In genomic region chr15:89378699-89379422, GRCh38 we compare ENCODE assay signal across 9 cellular contexts. TPM values are rescaled to one million over a fixed set of nuclear protein-coding genes. Genes with fewer than 3 reads are reported as not detected.
DNase-seq lines count a peak whose midpoint lies in the region; ATAC-seq and TF ChIP-seq lines count a peak whose summit lies in the region.
"Had no signal": no experiment of that assay in that cellular context is flagged by ENCODE, and none has a peak within 500 bp of the region (broad histone marks: within the 10 kb centered on the region; RNA-seq: fewer than 3 reads in every experiment).

No MANE protein-coding gene starts in this region.

- H3K4me3 Mint-ChIP-seq in CD4-positive, CD25-positive, alpha-beta regulatory T cell: peak overlapping the region in 3 of 4 donors; percentile 39 to 81 (median 66)
- peak overlapping the region; percentile 55 for H3K4me3 Mint-ChIP-seq in activated T-cell treated with anti-CD3 and anti-CD28 coated beads, Interleukin-2, amount 50 U/mL, for 4 hours

- no peak for TF ChIP-seq CTCF in right atrium auricular region (IDR thresholded peaks at IDR 0.05)

- H3K4me3 ChIP-seq in CD4-positive, CD25-positive, alpha-beta regulatory T cell (ENCODE audit: low read depth, low read length): no peak overlapping the region
- peak overlapping the region; percentile 29 to 54 for H3K4me3 ChIP-seq in right atrium auricular region
- peak overlapping the region; percentile 42 for H3K4me3 ChIP-seq in rectal smooth muscle tissue (ENCODE audit: low read length)

- H3K27ac ChIP-seq in CD4-positive, CD25-positive, alpha-beta regulatory T cell (ENCODE audit: insufficient read depth, low read length, poor library complexity, severe bottlenecking): no peak overlapping the region
- no peak overlapping the region for H3K27ac ChIP-seq in right atrium auricular region
- H3K27ac ChIP-seq in rectal smooth muscle tissue (ENCODE audit: low read depth, low read length): no peak overlapping the region

- H3K4me1 Mint-ChIP-seq in CD4-positive, CD25-positive, alpha-beta regulatory T cell: peaks cover 0 to 11% (median 2%) of the 10 kb centered on the region in 4 donors
- H3K4me1 Mint-ChIP-seq in activated T-cell treated with anti-CD3 and anti-CD28 coated beads, Interleukin-2, amount 50 U/mL, for 4 hours (ENCODE audit: low read depth): peaks cover 5% of the 10 kb centered on the region

- H3K4me1 ChIP-seq in CD4-positive, CD25-positive, alpha-beta regulatory T cell (ENCODE audit: control insufficient read depth, insufficient read depth, low read length, poor library complexity, severe bottlenecking): peaks cover 13% of the 10 kb centered on the region
- H3K4me1 ChIP-seq in right atrium auricular region (peaks cover 0 to 21% of the 10 kb centered on the region in 2 donors), rectal smooth muscle tissue (ENCODE audit: control insufficient read depth, insufficient read depth, low read length) (peaks cover 2% of the 10 kb centered on the region)

- no peak for DNase-seq in CD4-positive, CD25-positive, alpha-beta regulatory T cell
- no peak for DNase-seq in activated T-cell treated with anti-CD3 and anti-CD28 coated beads, Interleukin-2, amount 50 U/mL, for 4 hours
- no peak for DNase-seq in right atrium auricular region (ENCODE audit: low spot score)
- no peak for DNase-seq in amniotic stem cell (lab: John Stamatoyannopoulos, UW)
- no peak for DNase-seq in HuH-7 (ENCODE audit: low spot score)
- DNase-seq in NCI-H1048 (lab: John Stamatoyannopoulos, UW): no peak
- no peak for DNase-seq in COLO668 (lab: John Stamatoyannopoulos, UW; ENCODE audit: unreplicated experiment)
- DNase-seq: activated CD4-positive, alpha-beta T cell treated with anti-CD3 and anti-CD28 coated beads, Interleukin-2, amount 50 U/mL, for 1 hour had no signal

- no peaks in the 10 kb centered on the region for H3K9me3 ChIP-seq in CD4-positive, CD25-positive, alpha-beta regulatory T cell (ENCODE audit: control insufficient read depth in 2 of 2, low read length in 2 of 2)
- H3K9me3 ChIP-seq in right atrium auricular region: no peaks in the 10 kb centered on the region

- H3K27me3 Mint-ChIP-seq in CD4-positive, CD25-positive, alpha-beta regulatory T cell: peaks cover 87% of the 10 kb centered on the region
- peaks cover 74% of the 10 kb centered on the region for H3K27me3 Mint-ChIP-seq in activated T-cell treated with anti-CD3 and anti-CD28 coated beads, Interleukin-2, amount 50 U/mL, for 4 hours (ENCODE audit: low read depth)

- peaks cover 53% of the 10 kb centered on the region for H3K27me3 ChIP-seq in CD4-positive, CD25-positive, alpha-beta regulatory T cell (ENCODE audit: control insufficient read depth, insufficient read depth, low read length)
- H3K27me3 ChIP-seq in right atrium auricular region (peaks cover 9 to 34% of the 10 kb centered on the region in 2 donors), rectal smooth muscle tissue (ENCODE audit: control insufficient read depth, insufficient read depth, low read length) (peaks cover 40% of the 10 kb centered on the region)

- no peak overlapping the region for H3K27ac Mint-ChIP-seq in CD4-positive, CD25-positive, alpha-beta regulatory T cell

- H3K36me3 Mint-ChIP-seq in CD4-positive, CD25-positive, alpha-beta regulatory T cell: no peaks in the 10 kb centered on the region
- no peaks in the 10 kb centered on the region for H3K36me3 Mint-ChIP-seq in activated T-cell treated with anti-CD3 and anti-CD28 coated beads, Interleukin-2, amount 50 U/mL, for 4 hours (ENCODE audit: insufficient read depth)

- H3K9me3 Mint-ChIP-seq in CD4-positive, CD25-positive, alpha-beta regulatory T cell: peaks cover 0 to 1% (median 0%) of the 10 kb centered on the region in 7 donors
- no peaks in the 10 kb centered on the region for H3K9me3 Mint-ChIP-seq in activated T-cell treated with anti-CD3 and anti-CD28 coated beads, Interleukin-2, amount 50 U/mL, for 4 hours

- no peak overlapping the region for H3K9ac ChIP-seq in rectal smooth muscle tissue (ENCODE audit: low read length)

- no peaks in the 10 kb centered on the region for H3K36me3 ChIP-seq in CD4-positive, CD25-positive, alpha-beta regulatory T cell (ENCODE audit: control insufficient read depth, insufficient read depth, low read length)
- H3K36me3 ChIP-seq in right atrium auricular region (no peaks in the 10 kb centered on the region), rectal smooth muscle tissue (ENCODE audit: control insufficient read depth, insufficient read depth, low read length) (no peaks in the 10 kb centered on the region)

- ATAC-seq in CD4-positive, CD25-positive, alpha-beta regulatory T cell (ENCODE audit: low read depth in 2 of 2): no peak
- ATAC-seq in activated T-cell treated with anti-CD3 and anti-CD28 coated beads, Interleukin-2, amount 50 U/mL, for 4 hours: peak; percentile 51 to 57

RNA-seq across cellular contexts. Expression of gene POLG, which starts 44.2 kb away (rescaled TPM):
- 157 TPM for total RNA-seq in CD4-positive, CD25-positive, alpha-beta regulatory T cell
- polyA plus RNA-seq in CD4-positive, CD25-positive, alpha-beta regulatory T cell: 10 to 100 TPM; 31.2 to 38.3 (median 33.7) TPM
- 100 to 1,000 TPM; 119 to 142 (median 119) TPM for total RNA-seq in activated T-cell treated with anti-CD3 and anti-CD28 coated beads, Interleukin-2, amount 50 U/mL, for 4 hours
- 10 to 100 TPM; 36.0 to 37.9 TPM for total RNA-seq in right atrium auricular region

Comparison
In these comparisons a context has a peak if more than half of its experiments do, and no peak if none do; other contexts are left out.
1. ATAC-seq: peak in activated T-cell treated with anti-CD3 and anti-CD28 coated beads, Interleukin-2, amount 50 U/mL, for 4 hours (2 of 2); none in CD4-positive, CD25-positive, alpha-beta regulatory T cell (0 of 2).